In the genomic region with DNA sequence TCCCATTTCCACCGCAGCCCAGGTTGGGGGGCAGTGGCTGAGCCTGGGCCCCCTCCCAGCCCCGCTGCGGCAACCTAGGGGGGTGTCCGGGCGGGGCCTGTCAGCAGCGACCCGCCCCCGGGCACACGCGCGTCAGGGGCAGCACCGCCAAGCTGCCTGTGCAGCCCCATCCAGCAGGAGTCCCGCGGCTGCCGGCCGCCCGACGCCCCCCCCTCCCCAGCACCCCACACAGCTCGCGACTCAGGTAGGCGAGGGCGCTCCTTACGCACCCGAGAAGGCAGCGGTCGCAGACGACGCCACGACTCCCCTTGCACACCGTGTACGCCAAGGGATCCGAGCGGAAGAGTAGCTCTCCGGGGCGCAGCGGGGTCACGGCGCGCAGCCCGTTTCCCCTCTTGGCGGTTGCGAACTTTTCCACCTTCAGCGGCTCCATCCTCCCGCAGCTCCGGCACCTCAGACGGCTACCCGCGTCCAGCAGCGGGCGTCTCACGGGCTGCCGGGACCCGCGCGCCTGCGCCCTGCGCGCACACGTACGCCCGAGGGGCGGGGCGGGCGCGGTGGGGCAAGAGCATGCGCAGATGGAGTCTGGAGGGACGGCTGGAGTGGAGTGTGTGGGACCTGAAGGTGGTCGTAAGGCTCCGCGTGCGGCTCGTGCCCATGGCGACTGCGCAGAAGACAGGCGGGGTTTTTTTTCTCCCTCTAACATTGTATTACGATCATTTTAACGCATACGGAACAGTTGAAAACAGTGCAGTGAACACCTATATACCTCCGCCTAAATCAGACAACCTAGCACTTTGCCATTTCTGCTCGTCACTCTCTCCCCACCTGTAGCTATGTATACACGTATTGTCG, we compare ENCODE assay signal across 8 cellular contexts. TPM values are rescaled to one million over a fixed set of nuclear protein-coding genes. Genes with fewer than 3 reads are reported as not detected.
A peak's percentile ranks its signal among the peaks of the same experiment; 100 is the strongest.
DNase-seq lines count a peak whose midpoint lies in the region; ATAC-seq and TF ChIP-seq lines count a peak whose summit lies in the region.

A gene (minus strand): TSS at position 495 of the 855 bp plus-strand sequence.

- peaks cover 29 to 34% (median 32%) of the 10 kb centered on the region in 3 donors for H3K4me1 Mint-ChIP-seq in CD8-positive, alpha-beta memory T cell
- peaks cover 16% of the 10 kb centered on the region for H3K4me1 Mint-ChIP-seq in mesothelial cell of epicardium

- peak within 1 kb of the TSS; percentile 90 for H3K4me3 ChIP-seq in CD8-positive, alpha-beta memory T cell (ENCODE audit: low read length)
- H3K4me3 ChIP-seq in endocrine pancreas (ENCODE audit: control insufficient read depth, insufficient read depth, low read length), result peak within 1 kb of the TSS; percentile 56

- no peaks in the 10 kb centered on the region for H3K36me3 ChIP-seq in CD8-positive, alpha-beta memory T cell (ENCODE audit: insufficient read depth, low read length)
- H3K36me3 ChIP-seq in endocrine pancreas (ENCODE audit: control insufficient read depth, insufficient read depth, low read length), result no peaks in the 10 kb centered on the region

- H3K27me3 ChIP-seq in CD8-positive, alpha-beta memory T cell (ENCODE audit: insufficient read depth, low read length, poor library complexity, severe bottlenecking), result no peaks in the 10 kb centered on the region
- H3K27me3 ChIP-seq in endocrine pancreas (ENCODE audit: control insufficient read depth, insufficient read depth, low read length), result no peaks in the 10 kb centered on the region

- no peaks in the 10 kb centered on the region for H3K27me3 Mint-ChIP-seq in CD8-positive, alpha-beta memory T cell
- peaks cover 7% of the 10 kb centered on the region for H3K27me3 Mint-ChIP-seq in mesothelial cell of epicardium (ENCODE audit: low read depth)

- peaks cover 0 to 8% (median 0%) of the 10 kb centered on the region in 3 donors for H3K36me3 Mint-ChIP-seq in CD8-positive, alpha-beta memory T cell
- no peaks in the 10 kb centered on the region for H3K36me3 Mint-ChIP-seq in mesothelial cell of epicardium

- DNase-seq in CD8-positive, alpha-beta memory T cell, result peak; percentile 72 to 84 (median 76)
- DNase-seq in NCI-H82 treated with DMSO at 0.1 percent for 48 hours (lab: John Stamatoyannopoulos, UW; ENCODE audit: unreplicated experiment), result peak; percentile 84
- DNase-seq in activated CD8-positive, alpha-beta memory T cell treated with anti-CD3 and anti-CD28 coated beads for 24 hours, result peak; percentile 88
- peak; percentile 77 to 85 for DNase-seq in mesothelial cell of epicardium (ENCODE audit: low spot score in 2 of 2, unreplicated experiment in 2 of 2)
- peak; percentile 62 to 68 for DNase-seq in stimulated activated CD8-positive, alpha-beta memory T cell treated with anti-CD3 and anti-CD28 coated beads, Interleukin-15, amount 100 ng/mL, for 48 hours (ENCODE audit: low read depth in 2 of 2)

- peak within 1 kb of the TSS; percentile 46 for H3K27ac ChIP-seq in CD8-positive, alpha-beta memory T cell (ENCODE audit: low read depth, low read length)

- peaks cover 7% of the 10 kb centered on the region for H3K4me1 ChIP-seq in CD8-positive, alpha-beta memory T cell (ENCODE audit: insufficient read depth, low read length)
- H3K4me1 ChIP-seq in endocrine pancreas (ENCODE audit: control insufficient read depth, insufficient read depth, low read length), result peaks cover 4% of the 10 kb centered on the region

- peak; percentile 93 for ATAC-seq in GM19452 (IDR thresholded peaks at IDR 0.05; ENCODE audit: unreplicated experiment)
- peak; percentile 67 for ATAC-seq in HG03575 (IDR thresholded peaks at IDR 0.05; ENCODE audit: extremely low read depth, insufficient number of reproducible peaks, low FRiP score, unreplicated experiment)

- POLR2A ChIA-PET in CD8-positive, alpha-beta memory T cell (lab: Charles Lee), result interaction anchor here (1.3 kb wide), 1 partner anchor 59 kb away, joined by 3 read pairs; a partner anchor contains a TSS

- H3K9me3 ChIP-seq in CD8-positive, alpha-beta memory T cell (ENCODE audit: low read length), result no peaks in the 10 kb centered on the region
- no peaks in the 10 kb centered on the region for H3K9me3 ChIP-seq in endocrine pancreas (ENCODE audit: control insufficient read depth, low read length)

- CTCF ChIA-PET in CD8-positive, alpha-beta memory T cell (lab: Charles Lee), result interaction anchor here (0.9 to 2.7 kb wide), 3 partner anchors 9 to 60 kb away, joined by 3 to 7 read pairs (median 4); no protein-coding TSS in a partner anchor

- no peak for TF ChIP-seq CTCF in mesothelial cell of epicardium (IDR thresholded peaks at IDR 0.05; ENCODE audit: unreplicated experiment)

- H3K27ac Mint-ChIP-seq in CD8-positive, alpha-beta memory T cell, result peak within 1 kb of the TSS; percentile 80 to 96 (median 92)
- peak within 1 kb of the TSS; percentile 52 for H3K27ac Mint-ChIP-seq in mesothelial cell of epicardium

- H3K9ac ChIP-seq in endocrine pancreas (ENCODE audit: control insufficient read depth, insufficient read depth, low read length), result peak within 1 kb of the TSS; percentile 22

- no peaks in the 10 kb centered on the region for H3K9me3 Mint-ChIP-seq in CD8-positive, alpha-beta memory T cell
- no peaks in the 10 kb centered on the region for H3K9me3 Mint-ChIP-seq in mesothelial cell of epicardium

- peak within 1 kb of the TSS; percentile 90 to 97 (median 96) for H3K4me3 Mint-ChIP-seq in CD8-positive, alpha-beta memory T cell
- H3K4me3 Mint-ChIP-seq in mesothelial cell of epicardium, result peak within 1 kb of the TSS; percentile 82

RNA-seq across cellular contexts. Expression of the gene that starts here (rescaled TPM):
- total RNA-seq in CD8-positive, alpha-beta memory T cell, result 10 to 100 TPM; 12.4 to 14.5 TPM
- 31.7 TPM for polyA plus RNA-seq in CD8-positive, alpha-beta memory T cell
- 33.1 to 37.3 TPM (median 34.9 TPM) in 3 replicates for total RNA-seq in mesothelial cell of epicardium

Comparison
In these comparisons a context has a peak if more than half of its experiments do, and no peak if none do; other contexts are left out.
1. Peak in every context shown above with its lines: DNase-seq, ATAC-seq, H3K4me3 ChIP-seq and H3K27ac ChIP-seq.